ENCODE assay signal across 1 cellular context in genomic region chr15:42273099-42273899, GRCh38.
TF ChIP-seq lines count a peak whose summit lies in the region.

Gene GANC (plus strand): TSS chr15:42273201. CDS start chr15:42274482, 1,281 bp downstream.
Gene TMEM87A (minus strand): TSS chr15:42273433. CDS start chr15:42273398, 35 bp downstream.

TF ChIP-seq in GM12878, 131 proteins besides CTCF, POLR2A, EP300 and RAD21 (continued from another document):
- no peak for TF ChIP-seq ZBTB4 (CRISPR knock-in tag; IDR thresholded peaks at IDR 0.05)
- no peak; the same call in 1 of the 2 replicates for TF ChIP-seq FOXK2 (IDR thresholded peaks at IDR 0.05)
- TF ChIP-seq FOXM1 (IDR thresholded peaks at IDR 0.05; ENCODE audit: low read depth, low read length) = no peak
- 0 out of 2 replicates have a peak, but pooled peaks have one; percentile 23 for TF ChIP-seq ZBED1 (IDR thresholded peaks at IDR 0.05; ENCODE audit: borderline replicate concordance)
- TF ChIP-seq MYB (IDR thresholded peaks at IDR 0.05; ENCODE audit: borderline replicate concordance, low read depth, low read length) = no peak
- TF ChIP-seq BHLHE40 (IDR thresholded peaks at IDR 0.05; ENCODE audit: borderline replicate concordance in 1 of 2, low read depth in 2 of 2, low read length in 1 of 2) = peak in 1 of 2 experiments; percentile 33; a peak in 1 of 4 replicates
- TF ChIP-seq SREBF1 (IDR thresholded peaks at IDR 0.05; ENCODE audit: low read length) = no peak
- TF ChIP-seq LARP7 (IDR thresholded peaks at IDR 0.05) = 0 out of 2 replicates have a peak, but pooled peaks have one; percentile 81
TF ChIP-seq in GM12878: peak in this region for 61.
